1 cellular context compared by ENCODE assay signal in the genomic region with DNA sequence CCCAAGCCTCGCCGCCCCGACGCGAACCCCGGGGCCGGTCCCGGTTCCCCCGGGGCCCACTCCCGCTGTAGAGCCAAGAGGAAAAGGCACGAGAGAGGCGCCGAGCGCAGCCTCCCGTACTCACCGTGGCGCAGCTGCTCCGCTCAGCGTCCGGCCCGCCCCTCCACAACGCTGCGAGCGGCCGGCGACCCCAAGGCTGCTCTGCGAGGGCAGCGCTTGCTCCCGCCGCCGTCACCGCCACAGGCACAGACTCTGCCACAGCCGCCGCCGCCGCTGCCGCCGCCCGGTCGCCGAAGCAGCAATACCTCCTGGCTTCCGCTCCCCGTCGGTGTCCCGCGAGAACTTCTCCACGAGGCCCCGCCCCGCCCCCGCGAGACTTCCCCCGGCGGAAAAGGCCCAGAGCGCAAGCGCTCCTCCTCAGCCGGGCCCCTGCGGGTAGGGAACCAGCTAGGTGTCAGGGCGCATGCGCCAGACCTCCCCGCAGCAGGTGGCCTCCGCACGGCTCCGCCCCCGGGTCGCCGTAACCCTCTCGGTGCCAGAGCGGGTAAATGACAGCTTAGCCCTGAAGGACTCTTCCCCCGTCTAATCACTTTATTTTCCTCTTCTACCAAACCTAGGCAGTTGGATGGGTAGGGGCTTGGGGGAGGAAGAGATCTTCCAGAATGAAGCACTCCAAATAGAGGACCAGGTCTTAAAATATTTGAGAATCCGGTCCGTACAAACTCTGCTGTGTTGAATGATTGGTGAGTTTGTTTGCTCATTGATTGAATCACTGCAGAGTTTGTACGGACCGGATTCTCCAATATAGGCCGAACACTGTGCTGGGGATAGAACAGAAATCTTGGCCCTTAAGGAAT.
TF ChIP-seq lines count a peak whose summit lies in the region.

Gene GRB2 (minus strand): TSS at position 314 of the 857 bp plus-strand sequence. CDS start 12,050 bp downstream, outside the sequence.

TF ChIP-seq in HepG2, 621 proteins besides CTCF, POLR2A, EP300 and RAD21 (continued from another document):
- TF ChIP-seq, protein P1, sequence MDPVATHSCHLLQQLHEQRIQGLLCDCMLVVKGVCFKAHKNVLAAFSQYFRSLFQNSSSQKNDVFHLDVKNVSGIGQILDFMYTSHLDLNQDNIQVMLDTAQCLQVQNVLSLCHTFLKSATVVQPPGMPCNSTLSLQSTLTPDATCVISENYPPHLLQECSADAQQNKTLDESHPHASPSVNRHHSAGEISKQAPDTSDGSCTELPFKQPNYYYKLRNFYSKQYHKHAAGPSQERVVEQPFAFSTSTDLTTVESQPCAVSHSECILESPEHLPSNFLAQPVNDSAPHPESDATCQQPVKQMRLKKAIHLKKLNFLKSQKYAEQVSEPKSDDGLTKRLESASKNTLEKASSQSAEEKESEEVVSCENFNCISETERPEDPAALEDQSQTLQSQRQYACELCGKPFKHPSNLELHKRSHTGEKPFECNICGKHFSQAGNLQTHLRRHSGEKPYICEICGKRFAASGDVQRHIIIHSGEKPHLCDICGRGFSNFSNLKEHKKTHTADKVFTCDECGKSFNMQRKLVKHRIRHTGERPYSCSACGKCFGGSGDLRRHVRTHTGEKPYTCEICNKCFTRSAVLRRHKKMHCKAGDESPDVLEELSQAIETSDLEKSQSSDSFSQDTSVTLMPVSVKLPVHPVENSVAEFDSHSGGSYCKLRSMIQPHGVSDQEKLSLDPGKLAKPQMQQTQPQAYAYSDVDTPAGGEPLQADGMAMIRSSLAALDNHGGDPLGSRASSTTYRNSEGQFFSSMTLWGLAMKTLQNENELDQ (CRISPR knock-in tag; IDR thresholded peaks at IDR 0.05; ENCODE audit: borderline replicate concordance): no peak
- TF ChIP-seq, protein P2, sequence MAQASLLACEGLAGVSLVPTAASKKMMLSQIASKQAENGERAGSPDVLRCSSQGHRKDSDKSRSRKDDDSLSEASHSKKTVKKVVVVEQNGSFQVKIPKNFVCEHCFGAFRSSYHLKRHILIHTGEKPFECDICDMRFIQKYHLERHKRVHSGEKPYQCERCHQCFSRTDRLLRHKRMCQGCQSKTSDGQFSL (CRISPR knock-in tag; IDR thresholded peaks at IDR 0.05): no peak
- TF ChIP-seq, protein P3, sequence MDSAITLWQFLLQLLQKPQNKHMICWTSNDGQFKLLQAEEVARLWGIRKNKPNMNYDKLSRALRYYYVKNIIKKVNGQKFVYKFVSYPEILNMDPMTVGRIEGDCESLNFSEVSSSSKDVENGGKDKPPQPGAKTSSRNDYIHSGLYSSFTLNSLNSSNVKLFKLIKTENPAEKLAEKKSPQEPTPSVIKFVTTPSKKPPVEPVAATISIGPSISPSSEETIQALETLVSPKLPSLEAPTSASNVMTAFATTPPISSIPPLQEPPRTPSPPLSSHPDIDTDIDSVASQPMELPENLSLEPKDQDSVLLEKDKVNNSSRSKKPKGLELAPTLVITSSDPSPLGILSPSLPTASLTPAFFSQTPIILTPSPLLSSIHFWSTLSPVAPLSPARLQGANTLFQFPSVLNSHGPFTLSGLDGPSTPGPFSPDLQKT (CRISPR knock-in tag; IDR thresholded peaks at IDR 0.05; ENCODE audit: borderline replicate concordance): no peak
- TF ChIP-seq RARG (CRISPR knock-in tag; IDR thresholded peaks at IDR 0.05; ENCODE audit: low read depth) (peak; percentile 56; the same call in 1 of the 2 replicates), ZMAT3 (CRISPR knock-in tag; conservative IDR thresholded peaks at IDR 0.05) (peak; percentile 86), SNAI1 (CRISPR knock-in tag; IDR thresholded peaks at IDR 0.05; ENCODE audit: borderline replicate concordance) (peak; percentile 42; the same call in 1 of the 2 replicates), MED8 (CRISPR knock-in tag; IDR thresholded peaks at IDR 0.05; ENCODE audit: insufficient replicate concordance) (no peak), MYNN (CRISPR knock-in tag; IDR thresholded peaks at IDR 0.05; ENCODE audit: low read depth) (no peak), BHLHE40 (IDR thresholded peaks at IDR 0.05; ENCODE audit: low read length) (peak; percentile 13; the same call in 1 of the 2 replicates), PAF1 (CRISPR knock-in tag; IDR thresholded peaks at IDR 0.05) (no peak), TBX2 (CRISPR knock-in tag; IDR thresholded peaks at IDR 0.05; ENCODE audit: borderline replicate concordance) (peak; percentile 81; the same call in 1 of the 2 replicates), ZNF12 (CRISPR knock-in tag; IDR thresholded peaks at IDR 0.05) (peak; percentile 40; the same call in 1 of the 2 replicates), NBN (conservative IDR thresholded peaks at IDR 0.05) (no peak), CCAR2 (optimal IDR thresholded peaks at IDR 0.05; ENCODE audit: low read depth, low read length) (no peak), ZNF746 (CRISPR knock-in tag; IDR thresholded peaks at IDR 0.05) (no peak), TCF12 (IDR thresholded peaks at IDR 0.05) (no peak), TCF12 (CRISPR knock-in tag; IDR thresholded peaks at IDR 0.05) (peak; percentile 79; the same call in 1 of the 2 replicates), ARNT2 (CRISPR knock-in tag; IDR thresholded peaks at IDR 0.05; ENCODE audit: low read depth) (peak; percentile 88; the same call in 1 of the 2 replicates), MYC (CRISPR knock-in tag; IDR thresholded peaks at IDR 0.05; ENCODE audit: borderline replicate concordance) (peak; percentile 66; the same call in 1 of the 2 replicates), NCOA1 (CRISPR knock-in tag; IDR thresholded peaks at IDR 0.05) (peak; percentile 50; the same call in 1 of the 2 replicates)
- TF ChIP-seq, protein P4, sequence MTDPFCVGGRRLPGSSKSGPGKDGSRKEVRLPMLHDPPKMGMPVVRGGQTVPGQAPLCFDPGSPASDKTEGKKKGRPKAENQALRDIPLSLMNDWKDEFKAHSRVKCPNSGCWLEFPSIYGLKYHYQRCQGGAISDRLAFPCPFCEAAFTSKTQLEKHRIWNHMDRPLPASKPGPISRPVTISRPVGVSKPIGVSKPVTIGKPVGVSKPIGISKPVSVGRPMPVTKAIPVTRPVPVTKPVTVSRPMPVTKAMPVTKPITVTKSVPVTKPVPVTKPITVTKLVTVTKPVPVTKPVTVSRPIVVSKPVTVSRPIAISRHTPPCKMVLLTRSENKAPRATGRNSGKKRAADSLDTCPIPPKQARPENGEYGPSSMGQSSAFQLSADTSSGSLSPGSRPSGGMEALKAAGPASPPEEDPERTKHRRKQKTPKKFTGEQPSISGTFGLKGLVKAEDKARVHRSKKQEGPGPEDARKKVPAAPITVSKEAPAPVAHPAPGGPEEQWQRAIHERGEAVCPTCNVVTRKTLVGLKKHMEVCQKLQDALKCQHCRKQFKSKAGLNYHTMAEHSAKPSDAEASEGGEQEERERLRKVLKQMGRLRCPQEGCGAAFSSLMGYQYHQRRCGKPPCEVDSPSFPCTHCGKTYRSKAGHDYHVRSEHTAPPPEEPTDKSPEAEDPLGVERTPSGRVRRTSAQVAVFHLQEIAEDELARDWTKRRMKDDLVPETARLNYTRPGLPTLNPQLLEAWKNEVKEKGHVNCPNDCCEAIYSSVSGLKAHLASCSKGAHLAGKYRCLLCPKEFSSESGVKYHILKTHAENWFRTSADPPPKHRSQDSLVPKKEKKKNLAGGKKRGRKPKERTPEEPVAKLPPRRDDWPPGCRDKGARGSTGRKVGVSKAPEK (CRISPR knock-in tag; IDR thresholded peaks at IDR 0.05; ENCODE audit: borderline replicate concordance): no peak
- TF ChIP-seq, protein P5, sequence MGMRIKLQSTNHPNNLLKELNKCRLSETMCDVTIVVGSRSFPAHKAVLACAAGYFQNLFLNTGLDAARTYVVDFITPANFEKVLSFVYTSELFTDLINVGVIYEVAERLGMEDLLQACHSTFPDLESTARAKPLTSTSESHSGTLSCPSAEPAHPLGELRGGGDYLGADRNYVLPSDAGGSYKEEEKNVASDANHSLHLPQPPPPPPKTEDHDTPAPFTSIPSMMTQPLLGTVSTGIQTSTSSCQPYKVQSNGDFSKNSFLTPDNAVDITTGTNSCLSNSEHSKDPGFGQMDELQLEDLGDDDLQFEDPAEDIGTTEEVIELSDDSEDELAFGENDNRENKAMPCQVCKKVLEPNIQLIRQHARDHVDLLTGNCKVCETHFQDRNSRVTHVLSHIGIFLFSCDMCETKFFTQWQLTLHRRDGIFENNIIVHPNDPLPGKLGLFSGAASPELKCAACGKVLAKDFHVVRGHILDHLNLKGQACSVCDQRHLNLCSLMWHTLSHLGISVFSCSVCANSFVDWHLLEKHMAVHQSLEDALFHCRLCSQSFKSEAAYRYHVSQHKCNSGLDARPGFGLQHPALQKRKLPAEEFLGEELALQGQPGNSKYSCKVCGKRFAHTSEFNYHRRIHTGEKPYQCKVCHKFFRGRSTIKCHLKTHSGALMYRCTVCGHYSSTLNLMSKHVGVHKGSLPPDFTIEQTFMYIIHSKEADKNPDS (CRISPR knock-in tag; IDR thresholded peaks at IDR 0.05): peak; percentile 64; the same call in 1 of the 2 replicates
